Comparison of ENCODE assay signal across 12 cellular contexts in genomic region chr17:57881783-57882291, GRCh38. TPM values are rescaled to one million over a fixed set of nuclear protein-coding genes. Genes with fewer than 3 reads are reported as not detected.
DNase-seq lines count a peak whose midpoint lies in the region; ATAC-seq and TF ChIP-seq lines count a peak whose summit lies in the region.
"Had no signal": no experiment of that assay in that cellular context is flagged by ENCODE, and none has a peak within 500 bp of the region (broad histone marks: within the 10 kb centered on the region; RNA-seq: fewer than 3 reads in every experiment).

No MANE protein-coding gene starts in this region.

- no peak overlapping the region for H3K4me3 ChIP-seq in Panc1 (ENCODE audit: low read depth in 2 of 2, low read length in 2 of 2)
- H3K4me3 ChIP-seq in esophagus squamous epithelium: no peak overlapping the region
- no peak overlapping the region for H3K4me3 ChIP-seq in muscle layer of duodenum (ENCODE audit: low read depth in 1 of 2, low read length in 2 of 2)
- H3K4me3 ChIP-seq in tibial nerve: no peak overlapping the region

- H3K27me3 ChIP-seq in Panc1 (ENCODE audit: control insufficient read depth, insufficient read depth, low read length) (no peaks in the 10 kb centered on the region), esophagus squamous epithelium (no peaks in the 10 kb centered on the region), muscle layer of duodenum (ENCODE audit: low read depth, low read length) (no peaks in the 10 kb centered on the region), tibial nerve (no peaks in the 10 kb centered on the region)

- POLR2A ChIA-PET in Panc1 (lab: Charles Lee): no interaction called here

- H3K36me3 ChIP-seq in Panc1 (ENCODE audit: control insufficient read depth, insufficient read depth, low read length) (no peaks in the 10 kb centered on the region), esophagus squamous epithelium (peaks cover 3 to 89% (median 8%) of the 10 kb centered on the region in 3 donors), muscle layer of duodenum (ENCODE audit: control insufficient read depth in 1 of 2, insufficient read depth in 2 of 2, low read length in 2 of 2) (peaks cover 16 to 34% of the 10 kb centered on the region in 2 donors), tibial nerve (peaks cover 0 to 61% (median 0%) of the 10 kb centered on the region in 3 donors)

- ATAC-seq in Panc1: no peak; the same call in 1 of the 2 replicates
- no peak for ATAC-seq in HG02981 (IDR thresholded peaks at IDR 0.05; ENCODE audit: unreplicated experiment)
- no peak for ATAC-seq in HG02763 (IDR thresholded peaks at IDR 0.05; ENCODE audit: unreplicated experiment)
- no peak for ATAC-seq in activated CD4-positive, CD25-positive, alpha-beta regulatory T cell treated with anti-CD3 and anti-CD28 coated beads, Interleukin-2, amount 50 U/mL, for 24 hours

- CTCF ChIA-PET in Panc1 (lab: Charles Lee): no interaction called here

- no TSS peak for BruUV-seq in Panc1 (replicated peaks; lab: Mats Ljungman, UMichigan)

- H3K4me1 ChIP-seq in Panc1 (ENCODE audit: control insufficient read depth, insufficient read depth, low read length): peaks cover 52% of the 10 kb centered on the region
- peaks cover 7 to 45% (median 29%) of the 10 kb centered on the region in 3 donors for H3K4me1 ChIP-seq in esophagus squamous epithelium
- H3K4me1 ChIP-seq in muscle layer of duodenum (ENCODE audit: control insufficient read depth in 1 of 2, insufficient read depth in 2 of 2, low read length in 2 of 2): peaks cover 14 to 45% of the 10 kb centered on the region in 2 donors
- H3K4me1 ChIP-seq in tibial nerve: peaks cover 0 to 59% (median 18%) of the 10 kb centered on the region in 4 donors

- DNase-seq in Panc1 (ENCODE audit: low read depth, low spot score) (no peak), esophagus squamous epithelium (lab: John Stamatoyannopoulos, UW) (no peak), tibial nerve (ENCODE audit: low spot score in 2 of 2) (no peak), iPS-NIHi11 (ENCODE audit: low spot score) (no peak)
- DNase-seq: NCI-H526 treated with DMSO at 0.1 percent for 48 hours; stimulated activated CD4-positive, alpha-beta T cell treated with anti-CD3 and anti-CD28 coated beads, Interleukin-2, amount 100 ng/mL, for 24 hours; stimulated activated naive CD4-positive, alpha-beta T cell treated with Interleukin-2 at 50 U/mL for 16 hours; T-helper 1 cell had no signal

- WGBS in esophagus squamous epithelium, 2 donors: 57 to 63% methylated on average over 4 to 8 of the region's 8 CpGs
- 13 to 20% methylated on average over 3 to 8 of the region's 8 CpGs for WGBS in tibial nerve, 2 donors

- no peaks in the 10 kb centered on the region for H3K9me3 ChIP-seq in Panc1 (ENCODE audit: control insufficient read depth, insufficient read depth, low read depth, low read length)
- no peaks in the 10 kb centered on the region for H3K9me3 ChIP-seq in esophagus squamous epithelium
- no peaks in the 10 kb centered on the region for H3K9me3 ChIP-seq in muscle layer of duodenum (ENCODE audit: control insufficient read depth in 1 of 2, low read length in 2 of 2)
- no peaks in the 10 kb centered on the region for H3K9me3 ChIP-seq in tibial nerve

- in situ Hi-C loops in Panc1 (cut with HindIII; ENCODE audit: low pct_unique_long_range_greater_than_20kb, low sequenced_read_pairs): no loop called here

- no peak for TF ChIP-seq POLR2A in esophagus squamous epithelium (IDR thresholded peaks at IDR 0.05)
- no peak for TF ChIP-seq POLR2A in tibial nerve (IDR thresholded peaks at IDR 0.05)

- TF ChIP-seq CTCF in Panc1 (IDR thresholded peaks at IDR 0.05) (no peak), esophagus squamous epithelium (IDR thresholded peaks at IDR 0.05) (no peak), tibial nerve (IDR thresholded peaks at IDR 0.05) (no peak)

- H3K27ac ChIP-seq in Panc1 (ENCODE audit: low read length) (peak overlapping the region; percentile 74), esophagus squamous epithelium (peak overlapping the region; percentile 49 to 78 (median 61)), muscle layer of duodenum (ENCODE audit: low read length) (peak overlapping the region; percentile 33), tibial nerve (peak overlapping the region in 3 of 4 donors; percentile 52 to 86 (median 79))

- intact Hi-C loops in Panc1 (cut with micrococcal nuclease; ENCODE audit: unreplicated experiment): no loop called here
- intact Hi-C loops in esophagus squamous epithelium (cut with DNase I): no loop called here

- TF ChIP-seq EP300 in tibial nerve (IDR thresholded peaks at IDR 0.05): no peak

RNA-seq across cellular contexts. Expression of gene MRPS23, which starts 32.0 kb away (rescaled TPM):
- total RNA-seq in Panc1 (2021; ENCODE audit: unreplicated experiment) (85.4 TPM), esophagus squamous epithelium (10 to 100 TPM in 3 of 4 donors, 1 to 10 TPM in 1; 9.9 to 25.2 (median 20.8) TPM), tibial nerve (10 to 100 TPM in 2 of 4 donors, 1 to 10 TPM in 2; 8.0 to 20.1 (median 9.0) TPM)
- 76.8 TPM for polyA plus RNA-seq in Panc1 (2012; ENCODE audit: insufficient read length)
